Comparison of ENCODE assay signal across 9 cellular contexts in the genomic region with DNA sequence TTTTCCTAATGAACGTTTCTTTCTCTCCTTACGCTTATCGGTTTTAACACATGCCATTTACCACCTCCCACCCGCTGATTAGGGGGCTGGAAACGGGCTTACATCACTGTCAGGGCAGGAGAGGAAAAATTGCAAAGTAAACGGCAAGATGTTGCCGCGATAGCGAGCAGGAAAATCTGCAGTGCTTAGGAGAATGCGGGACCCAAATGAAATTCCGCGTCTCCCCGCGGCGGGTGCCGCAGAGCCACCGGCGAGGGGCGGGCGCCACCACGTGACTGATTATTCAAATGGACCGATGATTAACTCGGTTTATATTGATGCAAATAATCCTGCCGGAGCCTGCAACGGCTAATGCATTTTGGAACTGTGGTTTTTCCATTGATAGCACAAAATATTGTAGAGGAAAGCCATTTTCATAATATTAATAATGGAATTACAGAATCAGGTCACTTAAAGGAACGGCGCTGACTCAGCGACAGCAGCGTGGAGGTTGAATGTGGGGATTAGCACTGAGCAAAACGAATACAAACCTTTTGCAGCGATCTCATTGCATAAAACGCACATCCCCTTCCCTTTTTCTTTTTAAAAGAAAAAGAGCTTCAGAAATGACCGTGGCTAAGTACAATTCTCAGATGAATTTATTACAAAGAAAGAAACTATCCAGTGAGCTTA.
A peak's percentile ranks its signal among the peaks of the same experiment; 100 is the strongest.
DNase-seq lines count a peak whose midpoint lies in the region; TF ChIP-seq lines count a peak whose summit lies in the region.
"Had no signal": no experiment of that assay in that cellular context is flagged by ENCODE, and none has a peak within 500 bp of the region (broad histone marks: within the 10 kb centered on the region; RNA-seq: fewer than 3 reads in every experiment).

No MANE protein-coding gene starts in this region.

- TF ChIP-seq CTCF in GM10266 (IDR thresholded peaks at IDR 0.05; ENCODE audit: control insufficient read depth, insufficient read depth, low read depth, missing control alignments), result no peak

- H3K4me1 ChIP-seq in Karpas-422 (ENCODE audit: low read length), result 0 out of 2 replicates have a peak, but pooled peaks cover 3% of the 10 kb centered on the region

- H3K4me3 Mint-ChIP-seq in immature natural killer cell, result peak overlapping the region; percentile 15 to 62 (median 53)

- H3K9ac ChIP-seq in Karpas-422 (ENCODE audit: low read length), result no peak overlapping the region
- H3K9ac ChIP-seq: KMS-11 had no signal

- H3K4me2 ChIP-seq in Karpas-422 (ENCODE audit: low read depth, low read length, poor library complexity, severe bottlenecking), result no peak overlapping the region
- H3K4me2 ChIP-seq: KMS-11 had no signal

- peaks cover 10 to 21% of the 10 kb centered on the region in 2 donors for H3K4me1 Mint-ChIP-seq in immature natural killer cell

- H3K4me3 ChIP-seq in MG63 (no peak overlapping the region), Karpas-422 (ENCODE audit: low read length) (no peak overlapping the region)

- no peaks in the 10 kb centered on the region for H3K9me2 ChIP-seq in Karpas-422 (replicated peaks; ENCODE audit: insufficient read depth, low read length)

- no peaks in the 10 kb centered on the region for H3K36me3 Mint-ChIP-seq in immature natural killer cell

- DNase-seq in D341Med (ENCODE audit: low spot score), result peak; percentile 91
- peak; percentile 8 for DNase-seq in MG63
- DNase-seq in astrocyte of the hippocampus (ENCODE audit: low read depth, low spot score), result peak; percentile 49
- DNase-seq in immature natural killer cell, result peak in 2 of 3 donors; percentile 2 to 5
- peak; percentile 10 for DNase-seq in stimulated activated CD4-positive, alpha-beta T cell treated with anti-CD3 and anti-CD28 coated beads, Interleukin-4, amount 100 ng/mL, for 24 hours
- DNase-seq in GM10266 (ENCODE audit: extremely low spot score), result no peak
- no peak for DNase-seq in 8988T
- DNase-seq in Karpas-422, result no peak

- H4K20me1 ChIP-seq in Karpas-422 (ENCODE audit: insufficient read depth, low read depth, low read length), result no peaks in the 10 kb centered on the region

- H3K79me2 ChIP-seq in Karpas-422 (ENCODE audit: low read length), result no peaks in the 10 kb centered on the region

- H3K27ac ChIP-seq in Karpas-422 (ENCODE audit: low read length), result no peak overlapping the region
- H3K27ac ChIP-seq: KMS-11 had no signal

- peaks cover 6 to 18% (median 10%) of the 10 kb centered on the region in 3 donors for H3K27me3 Mint-ChIP-seq in immature natural killer cell (ENCODE audit: low read depth in 3 of 3)

- no peak overlapping the region for H3K27ac Mint-ChIP-seq in immature natural killer cell

- H3K36me3 ChIP-seq in MG63, result no peaks in the 10 kb centered on the region
- H3K36me3 ChIP-seq in Karpas-422 (ENCODE audit: insufficient read depth, low read length), result no peaks in the 10 kb centered on the region

- H3K27me3 ChIP-seq in MG63 (no peaks in the 10 kb centered on the region), Karpas-422 (ENCODE audit: low read length) (no peaks in the 10 kb centered on the region)

- H2AFZ ChIP-seq in Karpas-422 (ENCODE audit: low read length), result no peak overlapping the region

- H3K9me3 ChIP-seq in MG63, result no peaks in the 10 kb centered on the region
- H3K9me3 ChIP-seq in Karpas-422 (ENCODE audit: low read length), result no peaks in the 10 kb centered on the region

- peaks cover 0 to 2% (median 0%) of the 10 kb centered on the region in 6 donors for H3K9me3 Mint-ChIP-seq in immature natural killer cell

Comparison
In these comparisons a context has a peak if more than half of its experiments do, and no peak if none do; other contexts are left out.
1. DNase-seq: peak in D341Med (single experiment), MG63 (single experiment), astrocyte of the hippocampus (single experiment), immature natural killer cell (2 of 3) and stimulated activated CD4-positive, alpha-beta T cell treated with anti-CD3 and anti-CD28 coated beads, Interleukin-4, amount 100 ng/mL, for 24 hours (single experiment); none in GM10266 (single experiment), 8988T (single experiment) and Karpas-422 (single experiment).